In genomic region chr2:218642786-218643185, GRCh38 we compare ENCODE assay signal across 22 cellular contexts. TPM values are rescaled to one million over a fixed set of nuclear protein-coding genes. Genes with fewer than 3 reads are reported as not detected.
DNase-seq lines count a peak whose midpoint lies in the region; ATAC-seq, FAIRE-seq and TF ChIP-seq lines count a peak whose summit lies in the region.
"Had no signal": no experiment of that assay in that cellular context is flagged by ENCODE, and none has a peak within 500 bp of the region (broad histone marks: within the 10 kb centered on the region; RNA-seq: fewer than 3 reads in every experiment).

No MANE protein-coding gene starts in this region.

- no peaks in the 10 kb centered on the region for H3K9me3 ChIP-seq in HepG2 (ENCODE audit: low read length)
- no peaks in the 10 kb centered on the region for H3K9me3 ChIP-seq in right lobe of liver

- POLR2A ChIA-PET in HepG2 (lab: Yijun Ruan, JAX): interaction anchor here (1.0 kb wide), 1 partner anchor 17 kb away, joined by 3 read pairs; the partner anchor contains the start of genes BCS1L and ZNF142

- H3K4me2 ChIP-seq in HepG2 (ENCODE audit: low read depth, low read length): no peak overlapping the region
- H3K4me2 ChIP-seq: GM23338 had no signal

- H3K27ac Mint-ChIP-seq in endothelial cell (ENCODE audit: unreplicated experiment): peak overlapping the region; percentile 36
- H3K27ac Mint-ChIP-seq: B cell; CD8-positive, alpha-beta memory T cell; GM23338 had no signal

- intact Hi-C loops in HepG2 (cut with micrococcal nuclease; ENCODE audit: unreplicated experiment) (no loop called here), right lobe of liver (cut with DNase I) (loop anchor here in 1 of 2 donors (10.0 kb wide), 1 partner anchor 48 kb away; no protein-coding TSS in a partner anchor)

- FAIRE-seq in HepG2 (lab: Jason Lieb, UNC): no peak
- FAIRE-seq: GM12878, GM19239, H54 had no signal

- H3K4me1 Mint-ChIP-seq in endothelial cell (ENCODE audit: unreplicated experiment): peaks cover 11% of the 10 kb centered on the region
- H3K4me1 Mint-ChIP-seq: GM23338 had no signal

- ATAC-seq in HepG2 (peak; percentile 12; the same call in 2 of the 3 replicates), right lobe of liver (no peak), GM18909 (IDR thresholded peaks at IDR 0.05; ENCODE audit: poor library complexity, unreplicated experiment) (no peak), HG02642 (IDR thresholded peaks at IDR 0.05; ENCODE audit: poor library complexity, unreplicated experiment) (no peak)
- peak; percentile 33 for ATAC-seq in stimulated activated naive CD8-positive, alpha-beta T cell treated with anti-CD3 and anti-CD28 coated beads, Interleukin-15, Interleukin-2, amounts not matched to agents 100 U/mL and 50 U/mL, for 24 hours
- ATAC-seq: GM12878, GM23338 had no signal

- in situ Hi-C loops in HepG2 (cut with HindIII; ENCODE audit: extremely low pct_ligation_motif_present, low pct_unique_long_range_greater_than_20kb): no loop called here

- peaks cover 27% of the 10 kb centered on the region for H3K36me3 Mint-ChIP-seq in endothelial cell (ENCODE audit: low read depth, unreplicated experiment)

- H3K4me1 ChIP-seq in HepG2 (ENCODE audit: insufficient read depth, low read length) (peaks cover 11% of the 10 kb centered on the region; the same call in 1 of the 2 replicates), right lobe of liver (peaks cover 0 to 19% (median 0%) of the 10 kb centered on the region in 4 donors)

- no peaks in the 10 kb centered on the region for H3K27me3 ChIP-seq in HepG2 (ENCODE audit: control insufficient read depth in 1 of 2, insufficient read depth in 2 of 2, low read length in 2 of 2)
- no peaks in the 10 kb centered on the region for H3K27me3 ChIP-seq in right lobe of liver

- DNase-seq in HepG2 (ENCODE audit: low spot score) (no peak), right lobe of liver (no peak), endothelial cell (ENCODE audit: low spot score) (no peak)
- DNase-seq in stimulated activated naive CD8-positive, alpha-beta T cell treated with anti-CD3 and anti-CD28 coated beads, Interleukin-15, Interleukin-2, amounts not matched to agents 100 U/mL and 50 U/mL, for 24 hours: no peak
- DNase-seq: C1 segment of cervical spinal cord; CD4-positive, CD25-positive, alpha-beta regulatory T cell; CD8-positive, alpha-beta memory T cell; COR-L47; DMS 273 treated with DMSO at 0.1 percent for 48 hours; DMS53; DND-41; EL; HCEC 1CT; IMR-90 had no signal

- no peaks in the 10 kb centered on the region for H4K20me1 ChIP-seq in HepG2 (ENCODE audit: insufficient read depth, low read length)

- TF ChIP-seq EP300 in HepG2 (IDR thresholded peaks at IDR 0.05; ENCODE audit: low read depth in 2 of 2, low read length in 2 of 2) (no peak), HepG2 (CRISPR knock-in tag; IDR thresholded peaks at IDR 0.05; ENCODE audit: borderline replicate concordance) (no peak)

- TF ChIP-seq CTCF in HepG2 (CRISPR knock-in tag; IDR thresholded peaks at IDR 0.05) (no peak), right lobe of liver (IDR thresholded peaks at IDR 0.05) (no peak), endothelial cell (IDR thresholded peaks at IDR 0.05; ENCODE audit: unreplicated experiment) (no peak)

- H2AFZ ChIP-seq in HepG2 (ENCODE audit: low read length): no peak overlapping the region
- H2AFZ ChIP-seq: GM23338 had no signal

- WGBS in HepG2 (ENCODE audit: low lambda C conversion rate): 86% methylated on average over 11 of the region's 17 CpGs
- WGBS in right lobe of liver (ENCODE audit: insufficient coverage, low coverage, low lambda C conversion rate, missing lambda C conversion rate): no CpG with 5 or more reads among the region's 17 CpGs

- TF ChIP-seq POLR2A in HepG2 (IDR thresholded peaks at IDR 0.05; ENCODE audit: insufficient read depth in 1 of 2, low read depth in 2 of 2, low read length in 2 of 2) (no peak), right lobe of liver (IDR thresholded peaks at IDR 0.05) (no peak)

- no peak overlapping the region for H3K27ac ChIP-seq in HepG2 (ENCODE audit: extremely low read length, insufficient read depth, low read length)
- no peak overlapping the region for H3K27ac ChIP-seq in right lobe of liver
- H3K27ac ChIP-seq: HL-60 had no signal

- no peak overlapping the region for H3K4me3 Mint-ChIP-seq in endothelial cell (ENCODE audit: unreplicated experiment)
- H3K4me3 Mint-ChIP-seq: B cell; CD4-positive, CD25-positive, alpha-beta regulatory T cell; CD8-positive, alpha-beta memory T cell; GM23338 had no signal

- H3K79me2 ChIP-seq in HepG2 (ENCODE audit: insufficient read depth, low read length): no peaks in the 10 kb centered on the region

- H3K27me3 Mint-ChIP-seq in endothelial cell (ENCODE audit: unreplicated experiment): peaks cover 6% of the 10 kb centered on the region
- H3K27me3 Mint-ChIP-seq: B cell; CD4-positive, CD25-positive, alpha-beta regulatory T cell; CD8-positive, alpha-beta memory T cell had no signal

- no peaks in the 10 kb centered on the region for H3K9me3 Mint-ChIP-seq in endothelial cell (ENCODE audit: unreplicated experiment)
- H3K9me3 Mint-ChIP-seq: CD4-positive, CD25-positive, alpha-beta regulatory T cell; CD8-positive, alpha-beta memory T cell; GM23338 had no signal

- CTCF ChIA-PET in HepG2 (lab: Yijun Ruan, JAX; ENCODE audit: low intra/inter-chr PET ratio, low total read pairs): no interaction called here

- H3K36me3 ChIP-seq in HepG2 (replicated peaks in 1 of 2; ENCODE audit: control insufficient read depth in 1 of 2, insufficient read depth in 2 of 2, low read length in 2 of 2) (peaks cover 48 to 74% of the 10 kb centered on the region in 2 experiments), right lobe of liver (peaks cover 5 to 54% (median 19%) of the 10 kb centered on the region in 4 donors)

- no peak overlapping the region for H3K9ac ChIP-seq in HepG2 (ENCODE audit: insufficient read depth, low read depth, low read length)

- no peak overlapping the region for H3K4me3 ChIP-seq in HepG2 (replicated peaks in 1 of 3; ENCODE audit: insufficient read depth in 1 of 3, low read depth in 2 of 3, low read length in 3 of 3)
- H3K4me3 ChIP-seq in right lobe of liver: no peak overlapping the region
- H3K4me3 ChIP-seq: GM12878, GM23338 had no signal

- TF ChIP-seq RAD21 in HepG2 (CRISPR knock-in tag; IDR thresholded peaks at IDR 0.05): no peak

- BruUV-seq in HepG2 (replicated peaks; lab: Mats Ljungman, UMichigan): no TSS peak

RNA-seq across cellular contexts. Expression of gene ZNF142, which starts 16.6 kb away (rescaled TPM):
- total RNA-seq in HepG2 (2016; rRNA removed; fragmentation: Illumina TruSeq; extraction: Trizol) (10.4 and 11.4 TPM in 2 replicates), right lobe of liver (10 to 100 TPM in 2 of 6 experiments, 1 to 10 TPM in 4; 7.1 to 12.5 (median 7.5) TPM), endothelial cell (ENCODE audit: unreplicated experiment) (26.6 TPM)
- total RNA-seq in HepG2 (2016; cell fraction: cytosol; rRNA removed; fragmentation: Illumina TruSeq; extraction: Trizol; ENCODE audit: low read depth): 2.9 TPM in 2 replicates
- total RNA-seq in HepG2 (2016; cell fraction: insoluble cytoplasmic fraction; rRNA removed; fragmentation: Illumina TruSeq; extraction: Trizol): 7.5 and 10.8 TPM in 2 replicates
- 5.1 and 6.6 TPM in 2 replicates for total RNA-seq in HepG2 (2016; cell fraction: membrane; rRNA removed; fragmentation: Illumina TruSeq; extraction: Trizol)
- total RNA-seq in HepG2 (2016; cell fraction: nucleus; rRNA removed; fragmentation: Illumina TruSeq; extraction: Trizol): 17.4 and 28.1 TPM in 2 replicates
- 4.8 and 5.9 TPM in 2 replicates for polyA plus RNA-seq in HepG2 (2011; rRNA removed)
- 2.0 and 3.1 TPM in 2 replicates for polyA plus RNA-seq in HepG2 (2011; cell fraction: cytosol; rRNA removed)
- polyA plus RNA-seq in HepG2 (2011; cell fraction: nucleus; rRNA removed): 33.3 and 35.2 TPM in 2 replicates
- polyA plus RNA-seq in HepG2 (2012): 7.2 and 7.3 TPM in 2 replicates
- 0.54 and 0.68 TPM in 2 replicates for polyA plus RNA-seq in HepG2 (2016; cell fraction: cytosol; fragmentation: Illumina TruSeq; extraction: Trizol; ENCODE audit: low read depth)
- 5.1 and 9.3 TPM in 2 replicates for polyA plus RNA-seq in HepG2 (2016; cell fraction: insoluble cytoplasmic fraction; fragmentation: Illumina TruSeq; extraction: Trizol; ENCODE audit: low read depth)
- polyA plus RNA-seq in HepG2 (2016; cell fraction: membrane; fragmentation: Illumina TruSeq; extraction: Trizol; ENCODE audit: low read depth): 1.3 and 2.5 TPM in 2 replicates
- 27.7 and 29.0 TPM in 2 replicates for polyA plus RNA-seq in HepG2 (2016; cell fraction: nucleus; fragmentation: Illumina TruSeq; extraction: Trizol; ENCODE audit: insufficient read depth, low read depth)
- 20.9 and 29.6 TPM in 2 replicates for polyA minus RNA-seq in HepG2 (2011; rRNA and poly(A)+ RNA removed; ENCODE audit: low replicate concordance)
- 4.5 and 7.0 TPM in 2 replicates for polyA minus RNA-seq in HepG2 (2011; cell fraction: cytosol; rRNA and poly(A)+ RNA removed)
- 27.2 and 28.3 TPM in 2 replicates for polyA minus RNA-seq in HepG2 (2011; cell fraction: nucleus; rRNA and poly(A)+ RNA removed)

RNA-seq across cellular contexts. Expression of gene BCS1L, which starts 16.7 kb away (rescaled TPM):
- 52.1 and 76.0 TPM in 2 replicates for total RNA-seq in HepG2 (2016; rRNA removed; fragmentation: Illumina TruSeq; extraction: Trizol)
- total RNA-seq in HepG2 (2016; cell fraction: cytosol; rRNA removed; fragmentation: Illumina TruSeq; extraction: Trizol; ENCODE audit: low read depth): 32.5 and 32.8 TPM in 2 replicates
- 48.9 and 75.0 TPM in 2 replicates for total RNA-seq in HepG2 (2016; cell fraction: insoluble cytoplasmic fraction; rRNA removed; fragmentation: Illumina TruSeq; extraction: Trizol)
- total RNA-seq in HepG2 (2016; cell fraction: membrane; rRNA removed; fragmentation: Illumina TruSeq; extraction: Trizol): 43.8 and 49.1 TPM in 2 replicates
- 55.2 and 71.7 TPM in 2 replicates for total RNA-seq in HepG2 (2016; cell fraction: nucleus; rRNA removed; fragmentation: Illumina TruSeq; extraction: Trizol)
- polyA plus RNA-seq in HepG2 (2011; rRNA removed): 48.1 and 48.9 TPM in 2 replicates
- 34.5 and 48.4 TPM in 2 replicates for polyA plus RNA-seq in HepG2 (2011; cell fraction: cytosol; rRNA removed)
- polyA plus RNA-seq in HepG2 (2011; cell fraction: nucleus; rRNA removed): 177 and 202 TPM in 2 replicates
- 36.2 and 44.2 TPM in 2 replicates for polyA plus RNA-seq in HepG2 (2012)
- polyA plus RNA-seq in HepG2 (2016; cell fraction: cytosol; fragmentation: Illumina TruSeq; extraction: Trizol; ENCODE audit: low read depth): 25.9 and 28.7 TPM in 2 replicates
- polyA plus RNA-seq in HepG2 (2016; cell fraction: insoluble cytoplasmic fraction; fragmentation: Illumina TruSeq; extraction: Trizol; ENCODE audit: low read depth): 39.4 and 50.0 TPM in 2 replicates
- 34.2 and 36.1 TPM in 2 replicates for polyA plus RNA-seq in HepG2 (2016; cell fraction: membrane; fragmentation: Illumina TruSeq; extraction: Trizol; ENCODE audit: low read depth)
- 161 and 175 TPM in 2 replicates for polyA plus RNA-seq in HepG2 (2016; cell fraction: nucleus; fragmentation: Illumina TruSeq; extraction: Trizol; ENCODE audit: insufficient read depth, low read depth)
- polyA minus RNA-seq in HepG2 (2011; rRNA and poly(A)+ RNA removed; ENCODE audit: low replicate concordance): 53.7 and 55.1 TPM in 2 replicates
- 10.5 and 15.4 TPM in 2 replicates for polyA minus RNA-seq in HepG2 (2011; cell fraction: cytosol; rRNA and poly(A)+ RNA removed)
- polyA minus RNA-seq in HepG2 (2011; cell fraction: nucleus; rRNA and poly(A)+ RNA removed): 25.1 and 25.8 TPM in 2 replicates
- total RNA-seq in right lobe of liver: 10 to 100 TPM; 19.7 to 34.1 (median 28.0) TPM
- 39.0 TPM for total RNA-seq in endothelial cell (ENCODE audit: unreplicated experiment)

RNA-seq across cellular contexts. Expression of gene RNF25, which starts 29.0 kb away (rescaled TPM):
- total RNA-seq in HepG2 (2016; rRNA removed; fragmentation: Illumina TruSeq; extraction: Trizol): 37.0 and 37.1 TPM in 2 replicates
- 6.7 and 8.0 TPM in 2 replicates for total RNA-seq in HepG2 (2016; cell fraction: cytosol; rRNA removed; fragmentation: Illumina TruSeq; extraction: Trizol; ENCODE audit: low read depth)
- total RNA-seq in HepG2 (2016; cell fraction: insoluble cytoplasmic fraction; rRNA removed; fragmentation: Illumina TruSeq; extraction: Trizol): 32.3 and 35.9 TPM in 2 replicates
- total RNA-seq in HepG2 (2016; cell fraction: membrane; rRNA removed; fragmentation: Illumina TruSeq; extraction: Trizol): 10.0 and 11.2 TPM in 2 replicates
- total RNA-seq in HepG2 (2016; cell fraction: nucleus; rRNA removed; fragmentation: Illumina TruSeq; extraction: Trizol): 22.4 and 23.6 TPM in 2 replicates
- polyA plus RNA-seq in HepG2 (2011; rRNA removed): 87.6 and 91.8 TPM in 2 replicates
- polyA plus RNA-seq in HepG2 (2011; cell fraction: cytosol; rRNA removed): 49.3 and 55.5 TPM in 2 replicates
- 62.2 and 70.6 TPM in 2 replicates for polyA plus RNA-seq in HepG2 (2011; cell fraction: nucleus; rRNA removed)
- polyA plus RNA-seq in HepG2 (2012): 23.9 and 27.2 TPM in 2 replicates
- 5.0 and 6.7 TPM in 2 replicates for polyA plus RNA-seq in HepG2 (2016; cell fraction: cytosol; fragmentation: Illumina TruSeq; extraction: Trizol; ENCODE audit: low read depth)
- polyA plus RNA-seq in HepG2 (2016; cell fraction: insoluble cytoplasmic fraction; fragmentation: Illumina TruSeq; extraction: Trizol; ENCODE audit: low read depth): 42.9 and 52.8 TPM in 2 replicates
- 6.5 and 10.4 TPM in 2 replicates for polyA plus RNA-seq in HepG2 (2016; cell fraction: membrane; fragmentation: Illumina TruSeq; extraction: Trizol; ENCODE audit: low read depth)
- 36.4 and 40.3 TPM in 2 replicates for polyA plus RNA-seq in HepG2 (2016; cell fraction: nucleus; fragmentation: Illumina TruSeq; extraction: Trizol; ENCODE audit: insufficient read depth, low read depth)
- polyA minus RNA-seq in HepG2 (2011; rRNA and poly(A)+ RNA removed; ENCODE audit: low replicate concordance): 64.2 and 95.2 TPM in 2 replicates
- polyA minus RNA-seq in HepG2 (2011; cell fraction: cytosol; rRNA and poly(A)+ RNA removed): 23.7 and 30.0 TPM in 2 replicates
- 15.5 and 25.1 TPM in 2 replicates for polyA minus RNA-seq in HepG2 (2011; cell fraction: nucleus; rRNA and poly(A)+ RNA removed)
- total RNA-seq in right lobe of liver: 10 to 100 TPM in 1 of 6 experiments, 1 to 10 TPM in 5; 7.7 to 11.1 (median 9.1) TPM
- total RNA-seq in endothelial cell (ENCODE audit: unreplicated experiment): 41.7 TPM

RNA-seq across cellular contexts. Expression of gene STK36, which starts 29.1 kb away (rescaled TPM):
- total RNA-seq in HepG2 (2016; rRNA removed; fragmentation: Illumina TruSeq; extraction: Trizol): 17.6 and 45.9 TPM in 2 replicates
- 8.2 and 9.2 TPM in 2 replicates for total RNA-seq in HepG2 (2016; cell fraction: cytosol; rRNA removed; fragmentation: Illumina TruSeq; extraction: Trizol; ENCODE audit: low read depth)
- total RNA-seq in HepG2 (2016; cell fraction: insoluble cytoplasmic fraction; rRNA removed; fragmentation: Illumina TruSeq; extraction: Trizol): 14.3 and 47.5 TPM in 2 replicates
- 5.9 and 7.0 TPM in 2 replicates for total RNA-seq in HepG2 (2016; cell fraction: membrane; rRNA removed; fragmentation: Illumina TruSeq; extraction: Trizol)
- 69.9 and 80.6 TPM in 2 replicates for total RNA-seq in HepG2 (2016; cell fraction: nucleus; rRNA removed; fragmentation: Illumina TruSeq; extraction: Trizol)
- 83.5 and 102 TPM in 2 replicates for polyA plus RNA-seq in HepG2 (2011; rRNA removed)
- polyA plus RNA-seq in HepG2 (2011; cell fraction: cytosol; rRNA removed): 8.8 and 10.1 TPM in 2 replicates
- 954 and 1,192 TPM in 2 replicates for polyA plus RNA-seq in HepG2 (2011; cell fraction: nucleus; rRNA removed)
- polyA plus RNA-seq in HepG2 (2012): 30.9 and 34.5 TPM in 2 replicates
- polyA plus RNA-seq in HepG2 (2016; cell fraction: cytosol; fragmentation: Illumina TruSeq; extraction: Trizol; ENCODE audit: low read depth): 1.4 and 1.7 TPM in 2 replicates
- 12.2 and 14.0 TPM in 2 replicates for polyA plus RNA-seq in HepG2 (2016; cell fraction: insoluble cytoplasmic fraction; fragmentation: Illumina TruSeq; extraction: Trizol; ENCODE audit: low read depth)
- 3.6 and 5.1 TPM in 2 replicates for polyA plus RNA-seq in HepG2 (2016; cell fraction: membrane; fragmentation: Illumina TruSeq; extraction: Trizol; ENCODE audit: low read depth)
- 225 and 235 TPM in 2 replicates for polyA plus RNA-seq in HepG2 (2016; cell fraction: nucleus; fragmentation: Illumina TruSeq; extraction: Trizol; ENCODE audit: insufficient read depth, low read depth)
- polyA minus RNA-seq in HepG2 (2011; rRNA and poly(A)+ RNA removed; ENCODE audit: low replicate concordance): 31.0 and 31.7 TPM in 2 replicates
- polyA minus RNA-seq in HepG2 (2011; cell fraction: cytosol; rRNA and poly(A)+ RNA removed): 2.2 and 3.7 TPM in 2 replicates
- polyA minus RNA-seq in HepG2 (2011; cell fraction: nucleus; rRNA and poly(A)+ RNA removed): 93.5 and 94.1 TPM in 2 replicates
- 10 to 100 TPM in 5 of 6 experiments, 1 to 10 TPM in 1; 9.2 to 14.0 (median 12.7) TPM for total RNA-seq in right lobe of liver
- 75.1 TPM for total RNA-seq in endothelial cell (ENCODE audit: unreplicated experiment)

RNA-seq across cellular contexts. Expression of gene PLCD4, which starts 35.1 kb away (rescaled TPM):
- not detected in 2 replicates for total RNA-seq in HepG2 (2016; rRNA removed; fragmentation: Illumina TruSeq; extraction: Trizol)
- not detected in 2 replicates for total RNA-seq in HepG2 (2016; cell fraction: cytosol; rRNA removed; fragmentation: Illumina TruSeq; extraction: Trizol; ENCODE audit: low read depth)
- total RNA-seq in HepG2 (2016; cell fraction: insoluble cytoplasmic fraction; rRNA removed; fragmentation: Illumina TruSeq; extraction: Trizol): not detected in 2 replicates
- total RNA-seq in HepG2 (2016; cell fraction: membrane; rRNA removed; fragmentation: Illumina TruSeq; extraction: Trizol): not detected in 2 replicates
- not detected in 2 replicates for total RNA-seq in HepG2 (2016; cell fraction: nucleus; rRNA removed; fragmentation: Illumina TruSeq; extraction: Trizol)
- 0.05 and 0.26 TPM in 2 replicates for polyA plus RNA-seq in HepG2 (2011; rRNA removed)
- not detected in 2 replicates for polyA plus RNA-seq in HepG2 (2011; cell fraction: cytosol; rRNA removed)
- 0.08 and 0.09 TPM in 2 replicates for polyA plus RNA-seq in HepG2 (2011; cell fraction: nucleus; rRNA removed)
- polyA plus RNA-seq in HepG2 (2012): 1.3 and 1.5 TPM in 2 replicates
- polyA plus RNA-seq in HepG2 (2016; cell fraction: cytosol; fragmentation: Illumina TruSeq; extraction: Trizol; ENCODE audit: low read depth): not detected in 2 replicates
- not detected in 2 replicates for polyA plus RNA-seq in HepG2 (2016; cell fraction: insoluble cytoplasmic fraction; fragmentation: Illumina TruSeq; extraction: Trizol; ENCODE audit: low read depth)
- not detected in 2 replicates for polyA plus RNA-seq in HepG2 (2016; cell fraction: membrane; fragmentation: Illumina TruSeq; extraction: Trizol; ENCODE audit: low read depth)
- polyA plus RNA-seq in HepG2 (2016; cell fraction: nucleus; fragmentation: Illumina TruSeq; extraction: Trizol; ENCODE audit: insufficient read depth, low read depth): not detected in 2 replicates
- 2.5 TPM in 1 of 2 replicates, not detected in the other for polyA minus RNA-seq in HepG2 (2011; rRNA and poly(A)+ RNA removed; ENCODE audit: low replicate concordance)
- polyA minus RNA-seq in HepG2 (2011; cell fraction: cytosol; rRNA and poly(A)+ RNA removed): not detected in 2 replicates
- polyA minus RNA-seq in HepG2 (2011; cell fraction: nucleus; rRNA and poly(A)+ RNA removed): not detected in 2 replicates
- under 1 TPM; 0.31 to 0.95 (median 0.56) TPM for total RNA-seq in right lobe of liver
- total RNA-seq in endothelial cell (ENCODE audit: unreplicated experiment): 90.2 TPM

Comparison
In these comparisons a context has a peak if more than half of its experiments do, and no peak if none do; other contexts are left out.
1. ATAC-seq: peak in HepG2 (single experiment) and stimulated activated naive CD8-positive, alpha-beta T cell treated with anti-CD3 and anti-CD28 coated beads, Interleukin-15, Interleukin-2, amounts not matched to agents 100 U/mL and 50 U/mL, for 24 hours (single experiment); none in right lobe of liver (0 of 4), GM18909 (single experiment) and HG02642 (single experiment).